In genomic region chr2:171999604-172000469, GRCh38 we compare ENCODE assay signal across 1 cellular context.
TF ChIP-seq lines count a peak whose summit lies in the region.

METAP1D (plus strand) TSS chr2:171999953; CDS start chr2:171999970, 17 bp downstream.

TF ChIP-seq in HepG2, 621 proteins besides CTCF, POLR2A, EP300 and RAD21 (continued from another document and continues in another):
- TF ChIP-seq ZNF318 (CRISPR knock-in tag; IDR thresholded peaks at IDR 0.05), result peak; percentile 93; the same call in 1 of the 2 replicates
- TF ChIP-seq ZNF644 (CRISPR knock-in tag; IDR thresholded peaks at IDR 0.05; ENCODE audit: low read depth), result peak; percentile 67; the same call in 1 of the 2 replicates
- no peak for TF ChIP-seq FOXA1 (IDR thresholded peaks at IDR 0.05)
- peak; percentile 62 for TF ChIP-seq FOXA1 (CRISPR knock-in tag; IDR thresholded peaks at IDR 0.05)
- TF ChIP-seq MYPOP (CRISPR knock-in tag; IDR thresholded peaks at IDR 0.05), result peak; percentile 88
- TF ChIP-seq CHCHD3 (CRISPR knock-in tag; IDR thresholded peaks at IDR 0.05), result peak; percentile 47; the same call in 1 of the 2 replicates
- peak in 1 of 2 experiments; percentile 66; a peak in 2 of 4 replicates for TF ChIP-seq ATF4 (CRISPR knock-in tag; IDR thresholded peaks at IDR 0.05)
- peak; percentile 78; the same call in 1 of the 2 replicates for TF ChIP-seq DRAP1 (CRISPR knock-in tag; IDR thresholded peaks at IDR 0.05)
- TF ChIP-seq ZNF678 (CRISPR knock-in tag; IDR thresholded peaks at IDR 0.05), result no peak
- TF ChIP-seq ZNF709 (CRISPR knock-in tag; IDR thresholded peaks at IDR 0.05), result peak; percentile 97
- peak; percentile 98 for TF ChIP-seq CAMTA2 (CRISPR knock-in tag; IDR thresholded peaks at IDR 0.05; ENCODE audit: borderline replicate concordance)
- peak; percentile 82 for TF ChIP-seq ZNF292 (CRISPR knock-in tag; IDR thresholded peaks at IDR 0.05; ENCODE audit: borderline replicate concordance, low read depth)
- TF ChIP-seq SMARCE1 (IDR thresholded peaks at IDR 0.05; ENCODE audit: borderline replicate concordance), result no peak
- TF ChIP-seq ZNF343 (CRISPR knock-in tag; IDR thresholded peaks at IDR 0.05), result peak; percentile 98
- TF ChIP-seq BHLHE40 (IDR thresholded peaks at IDR 0.05; ENCODE audit: low read length), result peak; percentile 90
- TF ChIP-seq HOXA7 (CRISPR knock-in tag; IDR thresholded peaks at IDR 0.05), result peak; percentile 62; the same call in 1 of the 2 replicates
- TF ChIP-seq KDM6A (CRISPR knock-in tag; IDR thresholded peaks at IDR 0.05; ENCODE audit: low read depth), result 0 out of 2 replicates have a peak, but pooled peaks have one; percentile 19
- peak; percentile 88 for TF ChIP-seq TARDBP (CRISPR knock-in tag; IDR thresholded peaks at IDR 0.05)
- peak; percentile 96 for TF ChIP-seq ZNF34 (CRISPR knock-in tag; IDR thresholded peaks at IDR 0.05; ENCODE audit: borderline replicate concordance)
- peak; percentile 98 for TF ChIP-seq KLF15 (CRISPR knock-in tag; IDR thresholded peaks at IDR 0.05; ENCODE audit: borderline replicate concordance)
- peak; percentile 90 for TF ChIP-seq HOXD1 (CRISPR knock-in tag; IDR thresholded peaks at IDR 0.05)
- TF ChIP-seq CCAR2 (optimal IDR thresholded peaks at IDR 0.05; ENCODE audit: low read depth, low read length), result no peak
- TF ChIP-seq MLX (CRISPR knock-in tag; IDR thresholded peaks at IDR 0.05), result peak; percentile 90
- TF ChIP-seq ZNF232 (CRISPR knock-in tag; IDR thresholded peaks at IDR 0.05; ENCODE audit: borderline replicate concordance), result peak; percentile 79
- peak; percentile 97 for TF ChIP-seq ZNF556 (CRISPR knock-in tag; IDR thresholded peaks at IDR 0.05; ENCODE audit: borderline replicate concordance)
- peak; percentile 78; the same call in 1 of the 2 replicates for TF ChIP-seq AHDC1 (CRISPR knock-in tag; IDR thresholded peaks at IDR 0.05; ENCODE audit: borderline replicate concordance)
- TF ChIP-seq PATZ1 (CRISPR knock-in tag; IDR thresholded peaks at IDR 0.05), result peak; percentile 54
- TF ChIP-seq ZNF878 (CRISPR knock-in tag; IDR thresholded peaks at IDR 0.05), result peak; percentile 87
- peak; percentile 77 for TF ChIP-seq ATF3 (CRISPR knock-in tag; IDR thresholded peaks at IDR 0.05)
- peak; percentile 96 for TF ChIP-seq MTERF4 (CRISPR knock-in tag; IDR thresholded peaks at IDR 0.05)
- TF ChIP-seq ZBTB26 (CRISPR knock-in tag; IDR thresholded peaks at IDR 0.05; ENCODE audit: borderline replicate concordance), result peak; percentile 86
